Comparison of ENCODE assay signal across 12 cellular contexts in genomic region chr1:205301842-205302588, GRCh38. TPM values are rescaled to one million over a fixed set of nuclear protein-coding genes. Genes with fewer than 3 reads are reported as not detected.
DNase-seq lines count a peak whose midpoint lies in the region; ATAC-seq and TF ChIP-seq lines count a peak whose summit lies in the region.
"Had no signal": no experiment of that assay in that cellular context is flagged by ENCODE, and none has a peak within 500 bp of the region (broad histone marks: within the 10 kb centered on the region; RNA-seq: fewer than 3 reads in every experiment).

No MANE protein-coding gene starts in this region.

- peak overlapping the region; percentile 15 for H2AK5ac ChIP-seq in trophoblast cell (ENCODE audit: low read length)

- H4K91ac ChIP-seq in trophoblast cell (ENCODE audit: low read depth, low read length): peak overlapping the region; percentile 77

- no peaks in the 10 kb centered on the region for H4K20me1 ChIP-seq in SK-N-SH (ENCODE audit: insufficient read depth)

- H4K12ac ChIP-seq in trophoblast cell (ENCODE audit: low read depth, low read length): no peak overlapping the region

- H3K27me3 ChIP-seq in SK-N-SH (ENCODE audit: insufficient read depth) (no peaks in the 10 kb centered on the region), trophoblast cell (ENCODE audit: insufficient read depth, low read length) (no peaks in the 10 kb centered on the region)

- peak overlapping the region; percentile 60 for H2BK120ac ChIP-seq in trophoblast cell (ENCODE audit: insufficient read depth, low read length, poor library complexity)

- H3K4me3 ChIP-seq in SK-N-SH (ENCODE audit: low read depth in 2 of 2, low read length in 1 of 2): no peak overlapping the region
- H3K4me3 ChIP-seq in fibroblast of the aortic adventitia (ENCODE audit: low read depth, low read length): no peak overlapping the region
- no peak overlapping the region for H3K4me3 ChIP-seq in trophoblast cell (ENCODE audit: low read depth, low read length)

- no peak overlapping the region for H3K18ac ChIP-seq in trophoblast cell (ENCODE audit: low read length)

- peak overlapping the region; percentile 36 to 97; a peak in 3 of 4 replicates for H3K27ac ChIP-seq in SK-N-SH (ENCODE audit: low read depth in 2 of 2, low read length in 1 of 2)
- H3K27ac ChIP-seq in trophoblast cell (ENCODE audit: low read depth, low read length): peak overlapping the region; percentile 90

- CTCF ChIA-PET in SK-N-SH (lab: Yijun Ruan, JAX): interaction anchor here (0.6 to 46.8 kb wide), 3 partner anchors 30 to 377 kb away, joined by 3 to 1368 read pairs (median 6); no protein-coding TSS in a partner anchor

- H3K36me3 ChIP-seq in SK-N-SH (replicated peaks in 1 of 2; ENCODE audit: control insufficient read depth in 1 of 2, insufficient read depth in 2 of 2, low read length in 1 of 2) (peaks cover 12 to 18% of the 10 kb centered on the region in 2 experiments), trophoblast cell (ENCODE audit: control insufficient read depth in 1 of 2, insufficient read depth in 2 of 2, low read length in 2 of 2) (peaks cover 40 to 46% of the 10 kb centered on the region in 2 experiments)

- no peak for TF ChIP-seq RAD21 in SK-N-SH (IDR thresholded peaks at IDR 0.05; ENCODE audit: low read length)

- H3K4me1 ChIP-seq in SK-N-SH (ENCODE audit: control insufficient read depth in 1 of 2, insufficient read depth in 2 of 2, low read depth in 1 of 2, low read length in 1 of 2): peaks cover 4 to 41% of the 10 kb centered on the region in 2 experiments; a peak in 3 of 4 replicates
- peaks cover 30 to 41% of the 10 kb centered on the region in 2 experiments for H3K4me1 ChIP-seq in trophoblast cell (ENCODE audit: control insufficient read depth in 1 of 2, insufficient read depth in 2 of 2, low read length in 2 of 2)

- H3K79me2 ChIP-seq in SK-N-SH (ENCODE audit: insufficient read depth) (peaks cover 13% of the 10 kb centered on the region; the same call in 1 of the 2 replicates), trophoblast cell (ENCODE audit: control insufficient read depth, insufficient read depth, low read length, poor library complexity) (peaks cover 7% of the 10 kb centered on the region)

- peak overlapping the region; percentile 6 for H4K8ac ChIP-seq in trophoblast cell (ENCODE audit: low read depth, low read length)

- POLR2A ChIA-PET in SK-N-SH (lab: Yijun Ruan, JAX): no interaction called here

- no peaks in the 10 kb centered on the region for H3K9me2 ChIP-seq in SK-N-SH

- peak overlapping the region; percentile 24 for H3K14ac ChIP-seq in trophoblast cell (ENCODE audit: low read length)

- peak; percentile 66 for DNase-seq in EL
- no peak for DNase-seq in SK-N-SH
- peak; percentile 51 for DNase-seq in fibroblast of the aortic adventitia (ENCODE audit: low read depth)
- DNase-seq in trophoblast cell: peak in 1 of 2 donors; percentile 60
- DNase-seq: activated CD4-positive, CD25-positive, alpha-beta regulatory T cell treated with anti-CD3 and anti-CD28 coated beads, Interleukin-2, amount 50 U/mL, for 72 hours; NCI-H446 treated with DMSO at 0.1 percent for 48 hours had no signal

- H3K9me3 ChIP-seq in SK-N-SH (no peaks in the 10 kb centered on the region), trophoblast cell (ENCODE audit: insufficient read depth, low read depth, low read length) (no peaks in the 10 kb centered on the region)

- H3K23ac ChIP-seq in trophoblast cell (ENCODE audit: low read length): no peak overlapping the region

- H3K79me1 ChIP-seq in trophoblast cell (ENCODE audit: low read length): peaks cover 39% of the 10 kb centered on the region

- H3K4me2 ChIP-seq in SK-N-SH: peak overlapping the region; percentile 30; the same call in 1 of the 2 replicates
- H3K4me2 ChIP-seq in trophoblast cell (ENCODE audit: low read length): peak overlapping the region; percentile 20

- H3K9ac ChIP-seq in SK-N-SH (peak overlapping the region; percentile 67), trophoblast cell (ENCODE audit: low read length) (no peak overlapping the region)

- peak overlapping the region; percentile 30 for H3K4ac ChIP-seq in trophoblast cell (ENCODE audit: low read depth, low read length)

- ATAC-seq in HG02885 (IDR thresholded peaks at IDR 0.05; ENCODE audit: poor library complexity, unreplicated experiment): no peak
- no peak for ATAC-seq in HG03280 (IDR thresholded peaks at IDR 0.05; ENCODE audit: unreplicated experiment)
- ATAC-seq in GM18870 (IDR thresholded peaks at IDR 0.05; ENCODE audit: unreplicated experiment): no peak
- ATAC-seq in GM21360 (IDR thresholded peaks at IDR 0.05; ENCODE audit: unreplicated experiment): no peak

- peaks cover 35% of the 10 kb centered on the region for H3F3A ChIP-seq in SK-N-SH (replicated peaks; ENCODE audit: insufficient read depth)

- peak overlapping the region; percentile 63 for H2BK12ac ChIP-seq in trophoblast cell (ENCODE audit: low read length)

- TF ChIP-seq CTCF in SK-N-SH (IDR thresholded peaks at IDR 0.05): no peak
- no peak for TF ChIP-seq CTCF in fibroblast of the aortic adventitia (IDR thresholded peaks at IDR 0.05; ENCODE audit: insufficient read depth, low read length)

- 68% methylated on average over 6 of the region's 6 CpGs for WGBS in SK-N-SH (ENCODE audit: low lambda C conversion rate)
- WGBS in trophoblast cell (ENCODE audit: extremely low coverage, insufficient coverage, insufficient read length): no CpG with 5 or more reads among the region's 6 CpGs

- H2AFZ ChIP-seq in SK-N-SH (ENCODE audit: low read depth) (no peak overlapping the region), trophoblast cell (ENCODE audit: insufficient read depth, low read length, poor library complexity) (no peak overlapping the region)

- no peak for TF ChIP-seq EP300 in SK-N-SH (IDR thresholded peaks at IDR 0.05; ENCODE audit: borderline replicate concordance in 1 of 2, low read depth in 1 of 2, low read length in 1 of 2)

- peak overlapping the region; percentile 80 for H2BK5ac ChIP-seq in trophoblast cell (ENCODE audit: low read depth, low read length, poor library complexity)

TF ChIP-seq in SK-N-SH, 30 proteins besides CTCF, POLR2A, EP300 and RAD21:
- TF ChIP-seq RXRA (IDR thresholded peaks at IDR 0.05; ENCODE audit: borderline replicate concordance, low read depth): no peak
- TF ChIP-seq NFIC (IDR thresholded peaks at IDR 0.05; ENCODE audit: borderline replicate concordance): no peak
- TF ChIP-seq EZH2phosphoT487 (IDR thresholded peaks at IDR 0.05; ENCODE audit: borderline replicate concordance, low read depth): no peak
- TF ChIP-seq CHD2 (IDR thresholded peaks at IDR 0.05; ENCODE audit: low read length, partially characterized antibody): no peak
- TF ChIP-seq IRF3 (IDR thresholded peaks at IDR 0.05; ENCODE audit: low read depth, low read length): no peak
- no peak for TF ChIP-seq MAX (IDR thresholded peaks at IDR 0.05; ENCODE audit: low read depth)
- no peak for TF ChIP-seq RFX5 (IDR thresholded peaks at IDR 0.05; ENCODE audit: low read length)
- TF ChIP-seq SIN3A (IDR thresholded peaks at IDR 0.05; ENCODE audit: borderline replicate concordance, low read depth, low read length): no peak
- TF ChIP-seq MXI1 (IDR thresholded peaks at IDR 0.05; ENCODE audit: low read depth, low read length): no peak
- TF ChIP-seq RCOR1 (IDR thresholded peaks at IDR 0.05; ENCODE audit: low read length): no peak
- no peak for TF ChIP-seq TAF1 (IDR thresholded peaks at IDR 0.05; ENCODE audit: borderline replicate concordance, low read depth, low read length)
- TF ChIP-seq NRF1 (IDR thresholded peaks at IDR 0.05; ENCODE audit: low read depth, low read length): no peak
- no peak for TF ChIP-seq FOXJ3 (CRISPR knock-in tag; IDR thresholded peaks at IDR 0.05)
TF ChIP-seq in SK-N-SH: peak in this region for 0.

RNA-seq across cellular contexts. Expression of gene NUAK2, which starts 19.5 kb away (rescaled TPM):
- polyA plus RNA-seq in SK-N-SH (2012; rRNA removed): 6.8 and 11.1 TPM in 2 replicates
- 4.4 and 6.4 TPM in 2 replicates for polyA plus RNA-seq in SK-N-SH (2012; cell fraction: cytosol; rRNA removed)
- 13.2 and 14.3 TPM in 2 replicates for polyA plus RNA-seq in SK-N-SH (2012; cell fraction: nucleus; rRNA removed)
- total RNA-seq in fibroblast of the aortic adventitia (ENCODE audit: low replicate concordance): 0.74 and 2.9 TPM in 2 replicates
- 20.4 and 22.1 TPM in 2 replicates for polyA plus RNA-seq in trophoblast cell (2013)

RNA-seq across cellular contexts. Expression of gene KLHDC8A, which starts 54.7 kb away (rescaled TPM):
- polyA plus RNA-seq in SK-N-SH (2012; rRNA removed): 0.02 and 0.03 TPM in 2 replicates
- 0.01 and 0.09 TPM in 2 replicates for polyA plus RNA-seq in SK-N-SH (2012; cell fraction: cytosol; rRNA removed)
- 0.07 TPM in 1 of 2 replicates, not detected in the other for polyA plus RNA-seq in SK-N-SH (2012; cell fraction: nucleus; rRNA removed)
- not detected in 2 replicates for total RNA-seq in fibroblast of the aortic adventitia (ENCODE audit: low replicate concordance)
- 3.6 TPM in 2 replicates for polyA plus RNA-seq in trophoblast cell (2013)
- total RNA-seq: cardiac septum, left lobe of liver had no signal
